13 cellular contexts compared by ENCODE assay signal in genomic region chr5:147336871-147337270, GRCh38.
A peak's percentile ranks its signal among the peaks of the same experiment; 100 is the strongest.
DNase-seq lines count a peak whose midpoint lies in the region; ATAC-seq lines count a peak whose summit lies in the region.
"Had no signal": no experiment of that assay in that cellular context is flagged by ENCODE, and none has a peak within 500 bp of the region (broad histone marks: within the 10 kb centered on the region; RNA-seq: fewer than 3 reads in every experiment).

No MANE protein-coding gene starts in this region.

- peaks cover 19% of the 10 kb centered on the region; the same call in 1 of the 2 replicates for H3K4me1 ChIP-seq in iPS-20b (ENCODE audit: insufficient read depth, low read length)
- H3K4me1 ChIP-seq: A549 had no signal

- H3K36me3 ChIP-seq in iPS-20b (ENCODE audit: insufficient read depth, low read depth, low read length) = no peaks in the 10 kb centered on the region

- no peaks in the 10 kb centered on the region for H3K27me3 ChIP-seq in iPS-20b (ENCODE audit: insufficient read depth, low read length)

- no peaks in the 10 kb centered on the region for H3K27me3 Mint-ChIP-seq in T-cell

- H3K27ac ChIP-seq in iPS-20b (ENCODE audit: low read length) = no peak overlapping the region
- H3K27ac ChIP-seq: A549 had no signal

- CTCF ChIA-PET in T-cell (lab: Charles Lee) = no interaction called here

- H3K4me1 Mint-ChIP-seq in T-cell = no peaks in the 10 kb centered on the region

- DNase-seq in DMS79 (lab: John Stamatoyannopoulos, UW) (peak; percentile 66), M059J (ENCODE audit: low read depth) (peak; percentile 11), NCI-H2227 treated with DMSO at 0.1 percent for 48 hours (lab: John Stamatoyannopoulos, UW) (peak; percentile 66), KBM-7 (no peak), T-cell (no peak)
- no peak for DNase-seq in activated naive CD4-positive, alpha-beta T cell treated with anti-CD3 and anti-CD28 coated beads, Interleukin-2, amount 50 U/mL, for 16 hours
- DNase-seq: C1 segment of cervical spinal cord, GF-D8, NCI-H1436, NCI-H2107 had no signal

- no peak overlapping the region for H3K4me3 Mint-ChIP-seq in T-cell

- no peaks in the 10 kb centered on the region for H3K9me3 ChIP-seq in iPS-20b (ENCODE audit: insufficient read depth, low read depth, low read length)
- H3K9me3 ChIP-seq: A549 had no signal

- ATAC-seq in HG03175 (IDR thresholded peaks at IDR 0.05; ENCODE audit: unreplicated experiment) = no peak
- ATAC-seq in T-cell (replicated peaks in 1 of 4) = no peak
- ATAC-seq: A549 had no signal

- H3K9ac ChIP-seq in iPS-20b (ENCODE audit: low read depth, low read length) = no peak overlapping the region

- no peak overlapping the region for H3K27ac Mint-ChIP-seq in T-cell

- no peaks in the 10 kb centered on the region for H3K36me3 Mint-ChIP-seq in T-cell

- H3K9me3 Mint-ChIP-seq in T-cell = peaks cover 6 to 14% (median 13%) of the 10 kb centered on the region in 3 donors

- peak overlapping the region; percentile 10 for H3K4me3 ChIP-seq in iPS-20b (ENCODE audit: low read length)
- H3K4me3 ChIP-seq: A549 had no signal

- in situ Hi-C loops in KBM-7 (cut with MboI; ENCODE audit: low pct_unique_long_range_greater_than_20kb, low sequenced_read_pairs) = no loop called here

- POLR2A ChIA-PET in T-cell (lab: Charles Lee) = no interaction called here

Comparison
In these comparisons a context has a peak if more than half of its experiments do, and no peak if none do; other contexts are left out.
1. DNase-seq: peak in DMS79 (single experiment), M059J (single experiment) and NCI-H2227 treated with DMSO at 0.1 percent for 48 hours (single experiment); none in activated naive CD4-positive, alpha-beta T cell treated with anti-CD3 and anti-CD28 coated beads, Interleukin-2, amount 50 U/mL, for 16 hours (single experiment), KBM-7 (single experiment) and T-cell (0 of 34).